Comparison of ENCODE assay signal across 14 cellular contexts in genomic region chr22:20056696-20057386, GRCh38. TPM values are rescaled to one million over a fixed set of nuclear protein-coding genes. Genes with fewer than 3 reads are reported as not detected.
DNase-seq lines count a peak whose midpoint lies in the region; ATAC-seq and FAIRE-seq lines count a peak whose summit lies in the region.
"Had no signal": no experiment of that assay in that cellular context is flagged by ENCODE, and none has a peak within 500 bp of the region (broad histone marks: within the 10 kb centered on the region; RNA-seq: fewer than 3 reads in every experiment).

No MANE protein-coding gene starts in this region.

- H3K4me1 Mint-ChIP-seq in CD8-positive, alpha-beta memory T cell = peaks cover 5 to 19% (median 13%) of the 10 kb centered on the region in 3 donors
- H3K4me1 Mint-ChIP-seq: IgD-negative memory B cell had no signal

- peaks cover 6% of the 10 kb centered on the region for H3K4me1 ChIP-seq in CD8-positive, alpha-beta memory T cell (ENCODE audit: insufficient read depth, low read length)
- H3K4me1 ChIP-seq: A549, BE2C had no signal

- H3K9me3 ChIP-seq in CD8-positive, alpha-beta memory T cell (ENCODE audit: low read length) = no peaks in the 10 kb centered on the region
- H3K9me3 ChIP-seq: A549, BE2C had no signal

- H3K27ac Mint-ChIP-seq in CD8-positive, alpha-beta memory T cell = peak overlapping the region in 1 of 8 donors; percentile 88
- H3K27ac Mint-ChIP-seq: IgD-negative memory B cell had no signal

- 72 to 95% (median 93%) methylated on average over 16 of the region's 16 CpGs for WGBS in adipose tissue, 3 donors

- no peak for DNase-seq in CD8-positive, alpha-beta memory T cell
- DNase-seq in iPS-NIHi11 (ENCODE audit: low spot score) (peak; percentile 4), urothelium cell line (ENCODE audit: low spot score) (no peak), SIG-M5 (lab: John Stamatoyannopoulos, UW) (no peak), NCI-H1417 (lab: John Stamatoyannopoulos, UW) (no peak)
- DNase-seq: BE2C, DMS53, GF-D8, GM23248 had no signal

- CTCF ChIA-PET in CD8-positive, alpha-beta memory T cell (lab: Charles Lee) = no interaction called here

- H3K4me3 Mint-ChIP-seq in CD8-positive, alpha-beta memory T cell = no peak overlapping the region
- H3K4me3 Mint-ChIP-seq: IgD-negative memory B cell had no signal

- no peak overlapping the region for H3K4me3 ChIP-seq in CD8-positive, alpha-beta memory T cell (ENCODE audit: low read length)
- H3K4me3 ChIP-seq: A549, GM23248 had no signal

- H3K27me3 ChIP-seq in CD8-positive, alpha-beta memory T cell (ENCODE audit: insufficient read depth, low read length, poor library complexity, severe bottlenecking) = no peaks in the 10 kb centered on the region
- H3K27me3 ChIP-seq: BE2C had no signal

- peak overlapping the region; percentile 2 for H3K27ac ChIP-seq in CD8-positive, alpha-beta memory T cell (ENCODE audit: low read depth, low read length)
- H3K27ac ChIP-seq in adipose tissue (ENCODE audit: low read depth, low read length) = peak overlapping the region; percentile 3
- H3K27ac ChIP-seq: A549, GM23248 had no signal

- ATAC-seq in HG03439 (IDR thresholded peaks at IDR 0.05; ENCODE audit: unreplicated experiment) = no peak
- ATAC-seq: A549 had no signal

- peak; percentile 37 for FAIRE-seq in urothelium cell line (lab: Jason Lieb, UNC)
- FAIRE-seq: A549, H54 had no signal

- H3K27me3 Mint-ChIP-seq in CD8-positive, alpha-beta memory T cell = no peaks in the 10 kb centered on the region
- H3K27me3 Mint-ChIP-seq: IgD-negative memory B cell had no signal

- POLR2A ChIA-PET in CD8-positive, alpha-beta memory T cell (lab: Charles Lee) = no interaction called here

- H3K36me3 ChIP-seq in CD8-positive, alpha-beta memory T cell (ENCODE audit: insufficient read depth, low read length) = peaks cover 25% of the 10 kb centered on the region
- H3K36me3 ChIP-seq: BE2C had no signal

- H3K36me3 Mint-ChIP-seq in CD8-positive, alpha-beta memory T cell = peaks cover 0 to 86% (median 8%) of the 10 kb centered on the region in 3 donors

- H3K9me3 Mint-ChIP-seq in CD8-positive, alpha-beta memory T cell = no peaks in the 10 kb centered on the region
- H3K9me3 Mint-ChIP-seq: IgD-negative memory B cell had no signal

RNA-seq across cellular contexts. Expression of gene DGCR8, which starts 23.2 kb away (rescaled TPM):
- 10 to 100 TPM; 68.6 to 73.8 TPM for total RNA-seq in CD8-positive, alpha-beta memory T cell
- 10.6 TPM for polyA plus RNA-seq in CD8-positive, alpha-beta memory T cell
- 10 to 100 TPM; 10.1 to 15.6 (median 12.9) TPM for polyA plus RNA-seq in adipose tissue

RNA-seq across cellular contexts. Expression of gene TANGO2, which starts 35.9 kb away (rescaled TPM):
- total RNA-seq in CD8-positive, alpha-beta memory T cell = 10 to 100 TPM; 27.3 to 28.0 TPM
- 48.6 TPM for polyA plus RNA-seq in CD8-positive, alpha-beta memory T cell
- polyA plus RNA-seq in adipose tissue = 10 to 100 TPM; 11.1 to 30.9 (median 20.5) TPM

RNA-seq across cellular contexts. Expression of gene ARVCF, which starts 40.2 kb away (rescaled TPM):
- 1 to 10 TPM; 1.4 to 1.8 TPM for total RNA-seq in CD8-positive, alpha-beta memory T cell
- polyA plus RNA-seq in CD8-positive, alpha-beta memory T cell = 0.92 TPM
- 1 to 10 TPM; 4.0 to 9.8 (median 8.5) TPM for polyA plus RNA-seq in adipose tissue

RNA-seq across cellular contexts. Expression of gene RANBP1, which starts 59.1 kb away (rescaled TPM):
- total RNA-seq in CD8-positive, alpha-beta memory T cell = 100 to 1,000 TPM; 436 to 459 TPM
- polyA plus RNA-seq in CD8-positive, alpha-beta memory T cell = 102 TPM
- 10 to 100 TPM; 42.3 to 94.7 (median 68.2) TPM for polyA plus RNA-seq in adipose tissue
